ENCODE assay signal across 8 cellular contexts in genomic region chr10:30151581-30152389, GRCh38.
DNase-seq lines count a peak whose midpoint lies in the region; ATAC-seq, FAIRE-seq and TF ChIP-seq lines count a peak whose summit lies in the region.

No MANE protein-coding gene starts in this region.

- POLR2A ChIA-PET in HepG2 (lab: Yijun Ruan, JAX), result interaction anchor here (1.7 kb wide), 1 partner anchor 35 kb away, joined by 4 read pairs; no protein-coding TSS in a partner anchor

- no TSS peak for BruUV-seq in HepG2 (replicated peaks; lab: Mats Ljungman, UMichigan)

- no peak overlapping the region for H3K4me3 ChIP-seq in GM12865 (ENCODE audit: low read depth, low read length)
- no peak overlapping the region for H3K4me3 ChIP-seq in HepG2 (replicated peaks in 1 of 3; ENCODE audit: insufficient read depth in 1 of 3, low read depth in 2 of 3, low read length in 3 of 3)

- peaks cover 34% of the 10 kb centered on the region for H3K27me3 Mint-ChIP-seq in osteocyte (ENCODE audit: unreplicated experiment)

- H3K9me3 ChIP-seq in HepG2 (ENCODE audit: low read length), result no peaks in the 10 kb centered on the region

- no peak for FAIRE-seq in HepG2 (lab: Jason Lieb, UNC)

- ATAC-seq in HepG2 (no peak), HG02642 (IDR thresholded peaks at IDR 0.05; ENCODE audit: poor library complexity, unreplicated experiment) (no peak)

- H3K9ac ChIP-seq in HepG2 (ENCODE audit: insufficient read depth, low read depth, low read length), result no peak overlapping the region

- peaks cover 28% of the 10 kb centered on the region for H3K4me1 Mint-ChIP-seq in osteocyte (ENCODE audit: unreplicated experiment)

- peak; percentile 50 for DNase-seq in GM12865 (ENCODE audit: low read depth)
- DNase-seq in NCI-H345 treated with DMSO at 0.1 percent for 48 hours (lab: John Stamatoyannopoulos, UW; ENCODE audit: unreplicated experiment), result peak; percentile 8
- DNase-seq in dermis blood vessel endothelial cell, result peak; percentile 69
- DNase-seq in osteocyte (ENCODE audit: extremely low spot score, unreplicated experiment), result peak; percentile 88
- DNase-seq in HepG2 (ENCODE audit: low spot score), result no peak
- DNase-seq in NCI-H187 treated with DMSO at 0.1 percent for 48 hours (lab: John Stamatoyannopoulos, UW), result no peak
- no peak for DNase-seq in ureter (ENCODE audit: low spot score)

- TF ChIP-seq POLR2A in HepG2 (IDR thresholded peaks at IDR 0.05; ENCODE audit: insufficient read depth in 1 of 2, low read depth in 2 of 2, low read length in 2 of 2), result no peak

- H3K4me1 ChIP-seq in HepG2 (ENCODE audit: insufficient read depth, low read length), result no peaks in the 10 kb centered on the region

- no peak overlapping the region for H3K4me3 Mint-ChIP-seq in osteocyte (ENCODE audit: unreplicated experiment)

- H3K36me3 Mint-ChIP-seq in osteocyte (ENCODE audit: unreplicated experiment), result no peaks in the 10 kb centered on the region

- H3K9me3 Mint-ChIP-seq in osteocyte (ENCODE audit: unreplicated experiment), result peaks cover 18% of the 10 kb centered on the region

- 53% methylated on average over 4 of the region's 8 CpGs for WGBS in HepG2 (ENCODE audit: low lambda C conversion rate)

- no peaks in the 10 kb centered on the region for H3K79me2 ChIP-seq in HepG2 (ENCODE audit: insufficient read depth, low read length)

- no peak overlapping the region for H3K4me2 ChIP-seq in HepG2 (ENCODE audit: low read depth, low read length)

- TF ChIP-seq CTCF in GM12865 (IDR thresholded peaks at IDR 0.05; ENCODE audit: insufficient read depth, low read depth, low read length, missing control alignments) (no peak), osteocyte (IDR thresholded peaks at IDR 0.05) (peak; percentile 21), HepG2 (CRISPR knock-in tag; IDR thresholded peaks at IDR 0.05) (no peak)

- no peaks in the 10 kb centered on the region; a peak in 1 of 5 replicates for H3K27me3 ChIP-seq in HepG2 (ENCODE audit: control insufficient read depth in 1 of 2, insufficient read depth in 2 of 2, low read length in 2 of 2)

- H4K20me1 ChIP-seq in HepG2 (ENCODE audit: insufficient read depth, low read length), result no peaks in the 10 kb centered on the region

- in situ Hi-C loops in HepG2 (cut with HindIII; ENCODE audit: extremely low pct_ligation_motif_present, low pct_unique_long_range_greater_than_20kb), result no loop called here

- H3K36me3 ChIP-seq in HepG2 (replicated peaks in 1 of 2; ENCODE audit: control insufficient read depth in 1 of 2, insufficient read depth in 2 of 2, low read length in 2 of 2), result no peaks in the 10 kb centered on the region

- no peak for TF ChIP-seq RAD21 in HepG2 (CRISPR knock-in tag; IDR thresholded peaks at IDR 0.05)

- CTCF ChIA-PET in HepG2 (lab: Yijun Ruan, JAX; ENCODE audit: low intra/inter-chr PET ratio, low total read pairs), result no interaction called here

- intact Hi-C loops in HepG2 (cut with micrococcal nuclease; ENCODE audit: unreplicated experiment), result no loop called here

- TF ChIP-seq EP300 in HepG2 (IDR thresholded peaks at IDR 0.05; ENCODE audit: low read depth in 2 of 2, low read length in 2 of 2) (no peak), HepG2 (CRISPR knock-in tag; IDR thresholded peaks at IDR 0.05; ENCODE audit: borderline replicate concordance) (no peak)

- H2AFZ ChIP-seq in HepG2 (ENCODE audit: low read length), result no peak overlapping the region

- peak overlapping the region; percentile 80 for H3K27ac Mint-ChIP-seq in osteocyte (ENCODE audit: unreplicated experiment)

- H3K27ac ChIP-seq in HepG2 (ENCODE audit: extremely low read length, insufficient read depth, low read length), result no peak overlapping the region

TF ChIP-seq in HepG2, 621 proteins besides CTCF, POLR2A, EP300 and RAD21 (continues in another document):
- TF ChIP-seq HMGXB3 (CRISPR knock-in tag; IDR thresholded peaks at IDR 0.05; ENCODE audit: borderline replicate concordance) (no peak), MAFK (conservative IDR thresholded peaks at IDR 0.05 in 1 of 2, IDR thresholded peaks at IDR 0.05 in 1 of 2; ENCODE audit: low read length in 2 of 2) (no peak), TCF12 (IDR thresholded peaks at IDR 0.05) (no peak), TCF12 (CRISPR knock-in tag; IDR thresholded peaks at IDR 0.05) (no peak), JARID2 (CRISPR knock-in tag; IDR thresholded peaks at IDR 0.05; ENCODE audit: insufficient replicate concordance) (no peak), ZNF766 (CRISPR knock-in tag; IDR thresholded peaks at IDR 0.05; ENCODE audit: borderline replicate concordance) (no peak), ZNF207 (IDR thresholded peaks at IDR 0.05; ENCODE audit: borderline replicate concordance) (no peak), HOXA3 (CRISPR knock-in tag; IDR thresholded peaks at IDR 0.05) (no peak), HNRNPUL1 (IDR thresholded peaks at IDR 0.05; ENCODE audit: low read depth, low read length) (no peak), JUN (CRISPR knock-in tag; IDR thresholded peaks at IDR 0.05) (no peak), ZNF546 (CRISPR knock-in tag; conservative IDR thresholded peaks at IDR 0.05) (no peak)
- TF ChIP-seq, protein P1, sequence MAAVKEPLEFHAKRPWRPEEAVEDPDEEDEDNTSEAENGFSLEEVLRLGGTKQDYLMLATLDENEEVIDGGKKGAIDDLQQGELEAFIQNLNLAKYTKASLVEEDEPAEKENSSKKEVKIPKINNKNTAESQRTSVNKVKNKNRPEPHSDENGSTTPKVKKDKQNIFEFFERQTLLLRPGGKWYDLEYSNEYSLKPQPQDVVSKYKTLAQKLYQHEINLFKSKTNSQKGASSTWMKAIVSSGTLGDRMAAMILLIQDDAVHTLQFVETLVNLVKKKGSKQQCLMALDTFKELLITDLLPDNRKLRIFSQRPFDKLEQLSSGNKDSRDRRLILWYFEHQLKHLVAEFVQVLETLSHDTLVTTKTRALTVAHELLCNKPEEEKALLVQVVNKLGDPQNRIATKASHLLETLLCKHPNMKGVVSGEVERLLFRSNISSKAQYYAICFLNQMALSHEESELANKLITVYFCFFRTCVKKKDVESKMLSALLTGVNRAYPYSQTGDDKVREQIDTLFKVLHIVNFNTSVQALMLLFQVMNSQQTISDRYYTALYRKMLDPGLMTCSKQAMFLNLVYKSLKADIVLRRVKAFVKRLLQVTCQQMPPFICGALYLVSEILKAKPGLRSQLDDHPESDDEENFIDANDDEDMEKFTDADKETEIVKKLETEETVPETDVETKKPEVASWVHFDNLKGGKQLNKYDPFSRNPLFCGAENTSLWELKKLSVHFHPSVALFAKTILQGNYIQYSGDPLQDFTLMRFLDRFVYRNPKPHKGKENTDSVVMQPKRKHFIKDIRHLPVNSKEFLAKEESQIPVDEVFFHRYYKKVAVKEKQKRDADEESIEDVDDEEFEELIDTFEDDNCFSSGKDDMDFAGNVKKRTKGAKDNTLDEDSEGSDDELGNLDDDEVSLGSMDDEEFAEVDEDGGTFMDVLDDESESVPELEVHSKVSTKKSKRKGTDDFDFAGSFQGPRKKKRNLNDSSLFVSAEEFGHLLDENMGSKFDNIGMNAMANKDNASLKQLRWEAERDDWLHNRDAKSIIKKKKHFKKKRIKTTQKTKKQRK (IDR thresholded peaks at IDR 0.05; ENCODE audit: low read length), result no peak
- TF ChIP-seq, protein P2, sequence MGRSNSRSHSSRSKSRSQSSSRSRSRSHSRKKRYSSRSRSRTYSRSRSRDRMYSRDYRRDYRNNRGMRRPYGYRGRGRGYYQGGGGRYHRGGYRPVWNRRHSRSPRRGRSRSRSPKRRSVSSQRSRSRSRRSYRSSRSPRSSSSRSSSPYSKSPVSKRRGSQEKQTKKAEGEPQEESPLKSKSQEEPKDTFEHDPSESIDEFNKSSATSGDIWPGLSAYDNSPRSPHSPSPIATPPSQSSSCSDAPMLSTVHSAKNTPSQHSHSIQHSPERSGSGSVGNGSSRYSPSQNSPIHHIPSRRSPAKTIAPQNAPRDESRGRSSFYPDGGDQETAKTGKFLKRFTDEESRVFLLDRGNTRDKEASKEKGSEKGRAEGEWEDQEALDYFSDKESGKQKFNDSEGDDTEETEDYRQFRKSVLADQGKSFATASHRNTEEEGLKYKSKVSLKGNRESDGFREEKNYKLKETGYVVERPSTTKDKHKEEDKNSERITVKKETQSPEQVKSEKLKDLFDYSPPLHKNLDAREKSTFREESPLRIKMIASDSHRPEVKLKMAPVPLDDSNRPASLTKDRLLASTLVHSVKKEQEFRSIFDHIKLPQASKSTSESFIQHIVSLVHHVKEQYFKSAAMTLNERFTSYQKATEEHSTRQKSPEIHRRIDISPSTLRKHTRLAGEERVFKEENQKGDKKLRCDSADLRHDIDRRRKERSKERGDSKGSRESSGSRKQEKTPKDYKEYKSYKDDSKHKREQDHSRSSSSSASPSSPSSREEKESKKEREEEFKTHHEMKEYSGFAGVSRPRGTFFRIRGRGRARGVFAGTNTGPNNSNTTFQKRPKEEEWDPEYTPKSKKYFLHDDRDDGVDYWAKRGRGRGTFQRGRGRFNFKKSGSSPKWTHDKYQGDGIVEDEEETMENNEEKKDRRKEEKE (IDR thresholded peaks at IDR 0.05), result no peak

Comparison
In these comparisons a context has a peak if more than half of its experiments do, and no peak if none do; other contexts are left out.
1. DNase-seq: peak in GM12865 (single experiment), NCI-H345 treated with DMSO at 0.1 percent for 48 hours (single experiment), dermis blood vessel endothelial cell (single experiment) and osteocyte (single experiment); none in HepG2 (single experiment), NCI-H187 treated with DMSO at 0.1 percent for 48 hours (single experiment) and ureter (single experiment).